9 cellular contexts compared by ENCODE assay signal in the genomic region with DNA sequence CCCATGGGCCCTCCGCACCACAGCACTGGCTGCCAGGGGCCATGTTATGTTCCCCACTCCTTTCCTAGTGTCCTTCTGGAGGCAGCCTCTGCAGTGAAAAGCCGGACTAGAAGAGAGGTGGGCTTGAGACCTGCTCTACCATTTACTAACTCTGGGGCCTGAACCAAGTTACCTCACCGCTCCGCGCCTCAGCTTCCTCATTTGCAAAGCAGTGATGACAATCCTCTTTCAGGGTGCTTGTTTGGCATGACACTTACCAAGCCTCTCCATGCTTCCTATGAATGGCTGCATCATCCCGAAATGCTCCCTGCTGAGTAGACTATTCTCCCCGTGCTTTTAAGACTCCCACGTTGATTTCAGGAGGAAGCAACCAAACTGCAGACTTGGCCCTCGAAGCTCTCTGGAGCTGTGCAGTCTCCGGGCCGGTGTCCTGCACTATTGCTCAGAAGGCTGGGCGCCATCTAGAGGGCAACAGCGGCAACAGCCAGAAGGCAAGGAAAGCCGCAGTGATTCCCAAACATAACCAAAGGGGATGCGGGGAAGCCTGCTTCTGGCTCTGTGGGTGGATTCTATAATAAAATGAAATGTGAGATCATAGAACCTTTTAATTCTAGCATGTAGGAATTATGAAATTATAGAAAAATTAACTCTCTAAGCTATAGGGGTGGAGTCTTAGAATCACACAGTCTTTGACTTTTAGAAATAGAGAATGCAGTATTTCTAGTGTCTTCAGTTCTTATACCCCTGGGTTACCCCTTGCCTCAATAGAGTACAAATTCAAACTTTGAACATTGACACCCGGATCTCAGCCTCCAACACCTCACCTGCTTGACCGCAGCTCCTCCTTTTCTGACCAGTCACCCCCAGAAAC.
DNase-seq lines count a peak whose midpoint lies in the region; ATAC-seq, FAIRE-seq and TF ChIP-seq lines count a peak whose summit lies in the region.
"Had no signal": no experiment of that assay in that cellular context is flagged by ENCODE, and none has a peak within 500 bp of the region (broad histone marks: within the 10 kb centered on the region; RNA-seq: fewer than 3 reads in every experiment).

No MANE protein-coding gene starts in this region.

- H3K36me3 ChIP-seq in OCI-LY3 (replicated peaks; ENCODE audit: low read depth, low read length) (no peaks in the 10 kb centered on the region), osteoblast (ENCODE audit: insufficient read depth, low read length) (no peaks in the 10 kb centered on the region), aorta (ENCODE audit: control insufficient read depth in 1 of 2, insufficient read depth in 2 of 2, low read length in 1 of 2) (no peaks in the 10 kb centered on the region)

- H3K27ac ChIP-seq in OCI-LY3 (ENCODE audit: low read length) (no peak overlapping the region), osteoblast (ENCODE audit: low read depth, low read length) (no peak overlapping the region), aorta (ENCODE audit: low read depth in 1 of 2, low read length in 2 of 2) (no peak overlapping the region)

- H3K4me2 ChIP-seq in OCI-LY3 (ENCODE audit: low read length): no peak overlapping the region
- no peak overlapping the region for H3K4me2 ChIP-seq in osteoblast (ENCODE audit: insufficient read depth, low read length)

- peaks cover 13% of the 10 kb centered on the region for H3K27me3 Mint-ChIP-seq in activated T-helper 17 cell treated with anti-CD3 and anti-CD28 coated beads, Interleukin-2, amount 50 U/mL, for 72 hours

- H3K27ac Mint-ChIP-seq in activated T-helper 17 cell treated with anti-CD3 and anti-CD28 coated beads, Interleukin-2, amount 50 U/mL, for 72 hours: no peak overlapping the region
- H3K27ac Mint-ChIP-seq: activated naive CD8-positive, alpha-beta T cell had no signal

- H3K27me3 ChIP-seq in OCI-LY3 (ENCODE audit: low read depth, low read length) (peaks cover 12% of the 10 kb centered on the region; the same call in 1 of the 2 replicates), osteoblast (ENCODE audit: insufficient read depth, low read length) (no peaks in the 10 kb centered on the region), aorta (ENCODE audit: control insufficient read depth in 1 of 2, insufficient read depth in 2 of 2, low read length in 1 of 2) (no peaks in the 10 kb centered on the region)

- H3K4me3 ChIP-seq in OCI-LY3 (ENCODE audit: low read length) (no peak overlapping the region), osteoblast (ENCODE audit: insufficient read depth, low read length) (no peak overlapping the region), aorta (ENCODE audit: low read length in 2 of 2) (no peak overlapping the region)

- no peaks in the 10 kb centered on the region for H3K36me3 Mint-ChIP-seq in activated T-helper 17 cell treated with anti-CD3 and anti-CD28 coated beads, Interleukin-2, amount 50 U/mL, for 72 hours (ENCODE audit: low read depth)
- H3K36me3 Mint-ChIP-seq: activated naive CD8-positive, alpha-beta T cell had no signal

- TF ChIP-seq CTCF in OCI-LY3 (IDR thresholded peaks at IDR 0.05; ENCODE audit: low read depth, low read length) (peak; percentile 87), osteoblast (IDR thresholded peaks at IDR 0.05; ENCODE audit: extremely low read depth, low read depth, low read length) (peak; percentile 99)

- ATAC-seq in GM21528 (IDR thresholded peaks at IDR 0.05; ENCODE audit: low FRiP score, unreplicated experiment): peak; percentile 93
- ATAC-seq in activated T-helper 17 cell treated with anti-CD3 and anti-CD28 coated beads, Interleukin-2, amount 50 U/mL, for 72 hours (replicated peaks): peak; percentile 55
- peak; percentile 89 for ATAC-seq in aorta (ENCODE audit: low FRiP score)

- H3K79me2 ChIP-seq in OCI-LY3 (ENCODE audit: low read length) (no peaks in the 10 kb centered on the region), osteoblast (ENCODE audit: insufficient read depth, low read length) (no peaks in the 10 kb centered on the region)

- H3K9me3 ChIP-seq in OCI-LY3 (ENCODE audit: insufficient read depth, low read length) (no peaks in the 10 kb centered on the region), osteoblast (ENCODE audit: low read depth, low read length) (no peaks in the 10 kb centered on the region), aorta (ENCODE audit: control insufficient read depth, low read length) (no peaks in the 10 kb centered on the region)

- no peaks in the 10 kb centered on the region for H3K4me1 Mint-ChIP-seq in activated T-helper 17 cell treated with anti-CD3 and anti-CD28 coated beads, Interleukin-2, amount 50 U/mL, for 72 hours

- no peaks in the 10 kb centered on the region for H4K20me1 ChIP-seq in OCI-LY3 (ENCODE audit: insufficient read depth, low read length)
- H4K20me1 ChIP-seq in osteoblast (ENCODE audit: insufficient read depth, low read length): no peaks in the 10 kb centered on the region

- DNase-seq in ELF-1 (ENCODE audit: low read depth, low spot score): peak; percentile 81
- peak; percentile 60 for DNase-seq in HTR-8/SVneo (ENCODE audit: insufficient read length, low spot score)
- DNase-seq in germinal center (ENCODE audit: low spot score): peak; percentile 71
- DNase-seq in osteoblast (ENCODE audit: insufficient read length, low spot score, missing footprints): peak; percentile 82
- peak; percentile 87 to 91 for DNase-seq in aorta

- intact Hi-C loops in aorta (cut with DNase I): loop anchor here (5.0 to 10.0 kb wide), 3 partner anchors 167 to 506 kb away; no protein-coding TSS in a partner anchor

- FAIRE-seq in HTR-8/SVneo (lab: Jason Lieb, UNC): no peak

- H2AFZ ChIP-seq in OCI-LY3 (ENCODE audit: low read depth, low read length): no peak overlapping the region
- H2AFZ ChIP-seq in osteoblast (ENCODE audit: low read length): peak overlapping the region; percentile 25

- H3K4me1 ChIP-seq in OCI-LY3 (ENCODE audit: low read length): no peaks in the 10 kb centered on the region
- peaks cover 14% of the 10 kb centered on the region for H3K4me1 ChIP-seq in osteoblast (ENCODE audit: insufficient read depth, low read length)
- H3K4me1 ChIP-seq in aorta (ENCODE audit: control insufficient read depth in 1 of 2, insufficient read depth in 2 of 2, low read length in 2 of 2): peaks cover 0 to under 1% of the 10 kb centered on the region in 2 donors

- no peaks in the 10 kb centered on the region for H3K9me3 Mint-ChIP-seq in activated T-helper 17 cell treated with anti-CD3 and anti-CD28 coated beads, Interleukin-2, amount 50 U/mL, for 72 hours

- H3K9ac ChIP-seq in OCI-LY3 (ENCODE audit: low read length): no peak overlapping the region

- H3K4me3 Mint-ChIP-seq in activated T-helper 17 cell treated with anti-CD3 and anti-CD28 coated beads, Interleukin-2, amount 50 U/mL, for 72 hours: no peak overlapping the region
- H3K4me3 Mint-ChIP-seq: activated naive CD8-positive, alpha-beta T cell had no signal

- WGBS in aorta, 2 donors: 34 to 35% methylated on average over 17 of the region's 17 CpGs
